8 cellular contexts compared by ENCODE assay signal in the genomic region with DNA sequence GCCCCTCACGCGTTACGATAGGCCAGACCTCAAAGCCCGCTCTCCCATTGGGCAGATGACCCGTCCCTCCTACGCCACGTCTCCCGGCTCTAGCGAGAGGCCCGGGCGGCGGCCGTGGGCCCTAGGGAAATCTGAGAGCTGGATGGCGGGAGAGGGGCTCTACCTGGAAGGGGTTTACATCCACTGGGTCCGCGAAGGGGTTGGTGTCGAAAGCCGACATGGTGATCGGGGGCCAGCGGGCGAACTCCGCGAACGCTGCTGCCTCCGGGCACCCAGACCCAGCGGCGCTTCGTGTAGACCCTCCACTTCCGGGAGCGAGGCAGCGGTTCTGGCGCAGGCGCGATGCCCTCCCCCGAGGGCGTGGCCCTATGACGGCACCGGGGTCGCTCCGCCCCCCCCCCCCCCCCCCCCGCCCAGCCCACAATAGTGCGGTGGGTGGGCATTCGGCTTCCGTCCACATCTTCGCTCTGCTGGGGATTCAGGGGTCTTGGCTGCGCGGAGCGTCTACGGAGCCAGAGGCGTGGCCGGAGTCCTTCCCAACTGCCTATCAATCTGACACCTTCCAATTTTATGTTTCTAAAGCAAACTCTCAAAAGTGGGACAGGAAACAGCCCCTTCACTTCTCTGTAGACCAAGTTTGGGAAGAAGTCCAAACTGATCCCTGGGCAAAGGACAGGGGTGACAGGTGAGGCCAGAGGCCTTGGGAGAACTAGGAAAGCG. TPM values are rescaled to one million over a fixed set of nuclear protein-coding genes. Genes with fewer than 3 reads are reported as not detected.
DNase-seq lines count a peak whose midpoint lies in the region; ATAC-seq and TF ChIP-seq lines count a peak whose summit lies in the region.

A gene with protein sequence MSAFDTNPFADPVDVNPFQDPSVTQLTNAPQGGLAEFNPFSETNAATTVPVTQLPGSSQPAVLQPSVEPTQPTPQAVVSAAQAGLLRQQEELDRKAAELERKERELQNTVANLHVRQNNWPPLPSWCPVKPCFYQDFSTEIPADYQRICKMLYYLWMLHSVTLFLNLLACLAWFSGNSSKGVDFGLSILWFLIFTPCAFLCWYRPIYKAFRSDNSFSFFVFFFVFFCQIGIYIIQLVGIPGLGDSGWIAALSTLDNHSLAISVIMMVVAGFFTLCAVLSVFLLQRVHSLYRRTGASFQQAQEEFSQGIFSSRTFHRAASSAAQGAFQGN (minus strand): TSS at position 330 of the 720 bp plus-strand sequence. CDS start 110 bp downstream, at position 220.

- H3K36me3 Mint-ChIP-seq in activated naive CD8-positive, alpha-beta T cell = peaks cover 6% of the 10 kb centered on the region

- no peak for TF ChIP-seq CTCF in GM12864 (IDR thresholded peaks at IDR 0.05; ENCODE audit: low read depth, low read length, missing control alignments)
- no peak for TF ChIP-seq CTCF in osteoblast (IDR thresholded peaks at IDR 0.05; ENCODE audit: extremely low read depth, low read depth, low read length)
- TF ChIP-seq CTCF in testis (IDR thresholded peaks at IDR 0.05) = no peak

- H3K4me2 ChIP-seq in osteoblast (ENCODE audit: insufficient read depth, low read length) = peak within 1 kb of the TSS; percentile 100

- ATAC-seq in HG02678 (IDR thresholded peaks at IDR 0.05; ENCODE audit: unreplicated experiment) = peak; percentile 81

- H3K27me3 ChIP-seq in osteoblast (ENCODE audit: insufficient read depth, low read length) = peaks cover 7% of the 10 kb centered on the region
- no peaks in the 10 kb centered on the region for H3K27me3 ChIP-seq in testis

- no peak for TF ChIP-seq POLR2A in testis (IDR thresholded peaks at IDR 0.05)

- DNase-seq in GM12864 (ENCODE audit: low read depth) = peak; percentile 88
- DNase-seq in NCI-H1105 treated with DMSO at 0.1 percent for 48 hours (lab: John Stamatoyannopoulos, UW) = peak; percentile 81
- peak; percentile 90 for DNase-seq in SKM-1 treated with dmso at 0.1 percent for 144 hours (lab: John Stamatoyannopoulos, UW; ENCODE audit: unreplicated experiment)
- peak; percentile 91 for DNase-seq in glomerular visceral epithelial cell (ENCODE audit: extremely low spot score)
- peak; percentile 99 for DNase-seq in osteoblast (ENCODE audit: insufficient read length, low spot score, missing footprints)
- peak; percentile 97 for DNase-seq in testis

- peak within 1 kb of the TSS; percentile 96 for H3K4me3 Mint-ChIP-seq in activated naive CD8-positive, alpha-beta T cell

- H3K9me3 ChIP-seq in osteoblast (ENCODE audit: low read depth, low read length) = no peaks in the 10 kb centered on the region
- H3K9me3 ChIP-seq in testis = no peaks in the 10 kb centered on the region

- H3K27me3 Mint-ChIP-seq in activated naive CD8-positive, alpha-beta T cell = no peaks in the 10 kb centered on the region

- WGBS in testis, 2 donors = 0 to 1% methylated on average over 38 to 41 of the region's 52 CpGs

- H3K27ac Mint-ChIP-seq in activated naive CD8-positive, alpha-beta T cell = peak within 1 kb of the TSS; percentile 87

- peaks cover 48% of the 10 kb centered on the region for H3K4me1 Mint-ChIP-seq in activated naive CD8-positive, alpha-beta T cell (ENCODE audit: low read depth)

- H3K27ac ChIP-seq in osteoblast (ENCODE audit: low read depth, low read length) (peak within 1 kb of the TSS; percentile 96), testis (peak within 1 kb of the TSS; percentile 90)

- peaks cover 30% of the 10 kb centered on the region for H4K20me1 ChIP-seq in osteoblast (ENCODE audit: insufficient read depth, low read length)

- H3K4me1 ChIP-seq in osteoblast (ENCODE audit: insufficient read depth, low read length) (peaks cover 12% of the 10 kb centered on the region), testis (peaks cover 38% of the 10 kb centered on the region)

- no peaks in the 10 kb centered on the region for H3K9me3 Mint-ChIP-seq in activated naive CD8-positive, alpha-beta T cell (ENCODE audit: low read depth)

- H2AFZ ChIP-seq in osteoblast (ENCODE audit: low read length) = peak within 1 kb of the TSS; percentile 95

- H3K36me3 ChIP-seq in osteoblast (ENCODE audit: insufficient read depth, low read length) (peaks cover under 1% of the 10 kb centered on the region), testis (ENCODE audit: low read depth, missing control alignments) (no peaks in the 10 kb centered on the region)

- intact Hi-C loops in testis (cut with DNase I; ENCODE audit: low total_unique reads) = no loop called here

- peaks cover 46% of the 10 kb centered on the region for H3K79me2 ChIP-seq in osteoblast (ENCODE audit: insufficient read depth, low read length)

- peak within 1 kb of the TSS; percentile 93 for H3K4me3 ChIP-seq in GM12864 (ENCODE audit: low read depth, low read length)
- peak within 1 kb of the TSS; percentile 96 for H3K4me3 ChIP-seq in osteoblast (ENCODE audit: insufficient read depth, low read length)
- H3K4me3 ChIP-seq in testis = peak within 1 kb of the TSS; percentile 83 to 85

RNA-seq across cellular contexts. Expression of the gene that starts here (rescaled TPM):
- total RNA-seq in osteoblast = 23.9 and 28.3 TPM in 2 replicates
- total RNA-seq in testis = 100 to 1,000 TPM in 1 of 2 donors, 10 to 100 TPM in 1; 94.8 to 103 TPM
- 130 TPM for polyA plus RNA-seq in testis (ENCODE audit: insufficient read depth, low read depth, low replicate concordance)

Comparison
In these comparisons a context has a peak if more than half of its experiments do, and no peak if none do; other contexts are left out.
1. Peak in every context shown above with its lines: DNase-seq, ATAC-seq, H3K4me3 ChIP-seq and H3K27ac ChIP-seq.